24 cellular contexts compared by ENCODE assay signal in genomic region chr2:52918551-52918950, GRCh38.
A peak's percentile ranks its signal among the peaks of the same experiment; 100 is the strongest.
DNase-seq lines count a peak whose midpoint lies in the region; ATAC-seq and TF ChIP-seq lines count a peak whose summit lies in the region.
"Had no signal": no experiment of that assay in that cellular context is flagged by ENCODE, and none has a peak within 500 bp of the region (broad histone marks: within the 10 kb centered on the region; RNA-seq: fewer than 3 reads in every experiment).

No MANE protein-coding gene starts in this region.

- H3K4me3 ChIP-seq in ACC112 (ENCODE audit: low read depth, low read length) (no peak overlapping the region), PC-3 (ENCODE audit: low read length) (no peak overlapping the region), choroid plexus epithelial cell (ENCODE audit: low read depth, low read length) (no peak overlapping the region), kidney epithelial cell (ENCODE audit: low read depth, low read length) (no peak overlapping the region), body of pancreas (no peak overlapping the region), SJCRH30 (no peak overlapping the region)
- H3K4me3 ChIP-seq: colonic mucosa, esophagus muscularis mucosa, smooth muscle cell had no signal

- H3K36me3 ChIP-seq in ACC112 (ENCODE audit: insufficient read depth, low read length) (no peaks in the 10 kb centered on the region), PC-3 (ENCODE audit: low read depth, low read length) (no peaks in the 10 kb centered on the region), kidney epithelial cell (ENCODE audit: control insufficient read depth, insufficient read depth, low read length) (no peaks in the 10 kb centered on the region), body of pancreas (replicated peaks in 1 of 2; ENCODE audit: insufficient read depth in 1 of 2, low read depth in 2 of 2) (no peaks in the 10 kb centered on the region), SJCRH30 (no peaks in the 10 kb centered on the region)
- H3K36me3 ChIP-seq: colonic mucosa, esophagus muscularis mucosa, neutrophil had no signal

- H3K4me1 ChIP-seq in ACC112 (ENCODE audit: control insufficient read depth, insufficient read depth, low read length, unreplicated experiment): peaks cover 13% of the 10 kb centered on the region
- H3K4me1 ChIP-seq in PC-3 (ENCODE audit: insufficient read depth, low read length): peaks cover 9% of the 10 kb centered on the region
- peaks cover 24% of the 10 kb centered on the region for H3K4me1 ChIP-seq in body of pancreas
- H3K4me1 ChIP-seq in SJCRH30: no peaks in the 10 kb centered on the region
- H3K4me1 ChIP-seq: colonic mucosa, esophagus muscularis mucosa had no signal

- H3K79me2 ChIP-seq in ACC112 (ENCODE audit: control insufficient read depth, insufficient read depth, low read length, unreplicated experiment) (no peaks in the 10 kb centered on the region), PC-3 (ENCODE audit: low read length) (no peaks in the 10 kb centered on the region)

- H3K9me3 ChIP-seq in PC-3 (ENCODE audit: low read length) (no peaks in the 10 kb centered on the region), body of pancreas (no peaks in the 10 kb centered on the region), SJCRH30 (replicated peaks) (no peaks in the 10 kb centered on the region)
- H3K9me3 ChIP-seq: colonic mucosa, esophagus muscularis mucosa, neutrophil had no signal

- no peak for TF ChIP-seq POLR2A in body of pancreas (IDR thresholded peaks at IDR 0.05)

- ATAC-seq in PC-3 (peak; percentile 20; the same call in 1 of the 2 replicates), GM21360 (IDR thresholded peaks at IDR 0.05; ENCODE audit: unreplicated experiment) (no peak), body of pancreas (no peak)
- ATAC-seq: effector memory CD8-positive, alpha-beta T cell had no signal

- no peak for TF ChIP-seq CTCF in PC-3 (conservative IDR thresholded peaks at IDR 0.05; ENCODE audit: low read depth, low read length)
- TF ChIP-seq CTCF in choroid plexus epithelial cell (conservative IDR thresholded peaks at IDR 0.05; ENCODE audit: low read depth, low read length): no peak
- TF ChIP-seq CTCF in kidney epithelial cell (IDR thresholded peaks at IDR 0.05; ENCODE audit: insufficient read depth, low read length, poor library complexity, severe bottlenecking): no peak
- TF ChIP-seq CTCF in body of pancreas (IDR thresholded peaks at IDR 0.05): no peak

- no peak overlapping the region for H3K9ac ChIP-seq in PC-3 (ENCODE audit: low read length)

- intact Hi-C loops in PC-3 (cut with micrococcal nuclease) (no loop called here), body of pancreas (cut with DNase I) (no loop called here)

- no peaks in the 10 kb centered on the region for H3K9me2 ChIP-seq in PC-3 (replicated peaks; ENCODE audit: low read length)

- H2AFZ ChIP-seq in ACC112 (ENCODE audit: low read length, unreplicated experiment) (no peak overlapping the region), PC-3 (ENCODE audit: low read length) (no peak overlapping the region)

- no peaks in the 10 kb centered on the region for H3F3A ChIP-seq in PC-3 (ENCODE audit: low read length, unreplicated experiment)

- 64 to 71% methylated on average over 1 of the region's 1 CpG for WGBS in body of pancreas, 2 donors

- BruUV-seq in PC-3 (replicated peaks; lab: Mats Ljungman, UMichigan): no TSS peak

- H3K27ac ChIP-seq in ACC112 (ENCODE audit: low read depth, low read length): peak overlapping the region; percentile 51; the same call in 1 of the 2 replicates
- H3K27ac ChIP-seq in PC-3 (ENCODE audit: low read length): no peak overlapping the region
- H3K27ac ChIP-seq in body of pancreas: peak overlapping the region in 1 of 4 donors; percentile 1
- no peak overlapping the region for H3K27ac ChIP-seq in SJCRH30
- H3K27ac ChIP-seq: colonic mucosa, esophagus muscularis mucosa, neutrophil, VCaP had no signal

- no peaks in the 10 kb centered on the region for H4K20me1 ChIP-seq in PC-3 (ENCODE audit: low read length)

- DNase-seq in PC-3 (peak; percentile 45), choroid plexus epithelial cell (ENCODE audit: low read depth) (peak; percentile 81), kidney epithelial cell (ENCODE audit: low read depth) (peak; percentile 7), body of pancreas (no peak), SJCRH30 (no peak)
- no peak for DNase-seq in activated CD4-positive, CD25-positive, alpha-beta regulatory T cell (lab: John Stamatoyannopoulos, UW)
- DNase-seq: 8988T; activated CD4-positive, alpha-beta T cell treated with anti-CD3 and anti-CD28 coated beads, Interleukin-2, amount 50 U/mL, for 4 hours; colonic mucosa; COR-L47; DMS79; effector memory CD8-positive, alpha-beta T cell; glutamatergic neuron; HCEC 1CT; kidney; NCI-H2029 treated with DMSO at 0.1 percent for 48 hours; NCI-H226; NCI-H774 had no signal

- POLR2A ChIA-PET in PC-3 (lab: Charles Lee; ENCODE audit: unreplicated experiment): no interaction called here

- no peak overlapping the region for H3K4me2 ChIP-seq in PC-3 (ENCODE audit: low read length)
- H3K4me2 ChIP-seq: smooth muscle cell had no signal

- H3K27me3 ChIP-seq in ACC112 (ENCODE audit: insufficient read depth, low read length): no peaks in the 10 kb centered on the region
- H3K27me3 ChIP-seq in PC-3 (ENCODE audit: low read length): no peaks in the 10 kb centered on the region
- no peaks in the 10 kb centered on the region for H3K27me3 ChIP-seq in kidney epithelial cell (ENCODE audit: control insufficient read depth, insufficient read depth, low read length)
- no peaks in the 10 kb centered on the region for H3K27me3 ChIP-seq in body of pancreas
- H3K27me3 ChIP-seq in SJCRH30: no peaks in the 10 kb centered on the region
- H3K27me3 ChIP-seq: colonic mucosa, esophagus muscularis mucosa, neutrophil had no signal

- CTCF ChIA-PET in PC-3 (lab: Charles Lee): interaction anchor here (0.6 to 1.0 kb wide), 2 partner anchors 101 to 108 kb away, joined by 3 to 5 read pairs; no protein-coding TSS in a partner anchor

Comparison
In these comparisons a context has a peak if more than half of its experiments do, and no peak if none do; other contexts are left out.
1. DNase-seq: peak in PC-3 (single experiment), choroid plexus epithelial cell (single experiment) and kidney epithelial cell (single experiment); none in body of pancreas (0 of 4), SJCRH30 (0 of 2) and activated CD4-positive, CD25-positive, alpha-beta regulatory T cell (0 of 4).